8 cellular contexts compared by ENCODE assay signal in the genomic region with DNA sequence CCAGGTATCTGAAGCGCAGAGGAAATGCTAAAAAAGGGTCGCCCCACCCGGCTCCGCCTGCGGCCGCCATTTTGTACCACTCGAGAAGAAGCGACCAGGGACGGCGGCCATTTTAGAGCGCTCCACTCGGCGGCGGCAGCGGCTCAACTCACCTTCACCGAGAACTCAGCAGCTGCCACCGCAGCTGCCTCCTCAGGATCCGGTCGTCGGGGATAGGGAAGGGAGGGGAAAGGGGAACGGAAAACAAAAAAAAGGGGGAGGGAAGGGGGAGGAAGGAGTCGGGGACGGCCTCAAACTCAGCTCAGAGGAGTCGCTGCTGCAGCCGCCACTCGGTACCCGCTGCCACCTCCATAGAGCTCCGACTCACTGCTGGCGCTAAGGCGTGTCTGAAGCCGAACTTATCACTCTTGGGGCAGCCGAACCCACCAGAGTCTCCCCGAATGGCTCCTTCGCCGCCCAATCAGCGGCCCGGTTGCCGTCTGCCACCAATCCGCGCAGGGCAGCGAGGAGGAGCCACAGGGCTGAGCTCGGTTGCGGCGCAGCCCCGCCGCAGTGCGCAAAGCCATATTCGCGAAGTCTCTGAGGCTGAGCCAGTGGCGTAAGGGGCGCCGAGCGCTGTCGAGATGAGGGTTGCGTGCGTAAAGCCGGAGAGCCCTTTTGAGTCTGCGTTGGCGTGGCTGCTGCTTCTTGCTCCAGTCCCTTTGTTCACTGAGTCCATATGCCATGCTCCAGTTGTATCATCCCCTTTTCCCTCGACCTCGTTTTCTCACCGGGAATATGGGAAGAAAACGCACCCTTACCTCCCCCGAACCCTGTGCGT. TPM values are rescaled to one million over a fixed set of nuclear protein-coding genes. Genes with fewer than 3 reads are reported as not detected.
DNase-seq lines count a peak whose midpoint lies in the region; ATAC-seq and TF ChIP-seq lines count a peak whose summit lies in the region.

TSS of gene EIF4G2 (minus strand) at position 374 of the 820 bp plus-strand sequence.

- no peak for TF ChIP-seq CTCF in KMS-11 (conservative IDR thresholded peaks at IDR 0.05; ENCODE audit: low read depth, low read length)
- no peak for TF ChIP-seq CTCF in Peyer's patch (IDR thresholded peaks at IDR 0.05)

- H3K79me2 ChIP-seq in KMS-11 (ENCODE audit: insufficient read depth, low read depth): peaks cover 45% of the 10 kb centered on the region

- H3K4me1 ChIP-seq in KMS-11 (ENCODE audit: low read depth, poor library complexity, severe bottlenecking) (peaks cover 29% of the 10 kb centered on the region), Peyer's patch (peaks cover 0 to 24% (median 6%) of the 10 kb centered on the region in 4 donors), muscle layer of duodenum (ENCODE audit: control insufficient read depth in 1 of 2, insufficient read depth in 2 of 2, low read length in 2 of 2) (peaks cover 19 to 37% of the 10 kb centered on the region in 2 donors)

- peak within 1 kb of the TSS; percentile 95 for H2AFZ ChIP-seq in KMS-11 (ENCODE audit: low read depth)

- H3K9me3 ChIP-seq in Peyer's patch (no peaks in the 10 kb centered on the region), muscle layer of duodenum (ENCODE audit: control insufficient read depth in 1 of 2, low read length in 2 of 2) (no peaks in the 10 kb centered on the region)

- ATAC-seq in GM21737 (IDR thresholded peaks at IDR 0.05; ENCODE audit: unreplicated experiment) (peak; percentile 92), esophagus mucosa (peak; percentile 98)

- no peaks in the 10 kb centered on the region for H3K27me3 ChIP-seq in KMS-11 (ENCODE audit: insufficient read depth, low read depth)
- H3K27me3 ChIP-seq in Peyer's patch: no peaks in the 10 kb centered on the region
- no peaks in the 10 kb centered on the region for H3K27me3 ChIP-seq in muscle layer of duodenum (ENCODE audit: low read depth, low read length)

- H3K4me2 ChIP-seq in KMS-11: peak within 1 kb of the TSS; percentile 92

- H3K27ac ChIP-seq in KMS-11 (peak within 1 kb of the TSS; percentile 97), Peyer's patch (peak within 1 kb of the TSS; percentile 94 to 98 (median 96)), muscle layer of duodenum (ENCODE audit: low read length) (peak within 1 kb of the TSS; percentile 96)

- peaks cover 3% of the 10 kb centered on the region; the same call in 1 of the 2 replicates for H4K20me1 ChIP-seq in KMS-11 (ENCODE audit: insufficient read depth)

- peaks cover 33% of the 10 kb centered on the region; the same call in 1 of the 2 replicates for H3K36me3 ChIP-seq in KMS-11 (ENCODE audit: insufficient read depth)
- H3K36me3 ChIP-seq in Peyer's patch: peaks cover 0 to 32% (median 2%) of the 10 kb centered on the region in 3 donors
- peaks cover 33 to 38% of the 10 kb centered on the region in 2 donors for H3K36me3 ChIP-seq in muscle layer of duodenum (ENCODE audit: control insufficient read depth in 1 of 2, insufficient read depth in 2 of 2, low read length in 2 of 2)

- peak within 1 kb of the TSS; percentile 99 for H3K9ac ChIP-seq in KMS-11

- peak; percentile 99 for TF ChIP-seq POLR2A in Peyer's patch (IDR thresholded peaks at IDR 0.05)

- H3K4me3 ChIP-seq in KMS-11 (IDR thresholded peaks at IDR 0.05; ENCODE audit: insufficient read depth, low read depth, low read length) (peak within 1 kb of the TSS; percentile 48), Peyer's patch (peak within 1 kb of the TSS; percentile 92 to 97 (median 94)), muscle layer of duodenum (ENCODE audit: low read depth in 1 of 2, low read length in 2 of 2) (peak within 1 kb of the TSS; percentile 99)

- DNase-seq in DMS53 treated with DMSO at 0.1 percent for 48 hours (lab: John Stamatoyannopoulos, UW; ENCODE audit: unreplicated experiment) (peak; percentile 98), Peyer's patch (peak; percentile 98 to 99 (median 99))
- peak; percentile 98 to 99 for DNase-seq in activated T-cell treated with anti-CD3 and anti-CD28 coated beads, Interleukin-2, amount 50 U/mL, for 48 hours
- DNase-seq in stimulated activated CD8-positive, alpha-beta memory T cell treated with anti-CD3 and anti-CD28 coated beads, Interleukin-7, amount 100 ng/mL, for 4 hours (ENCODE audit: low read depth in 2 of 2): peak; percentile 96 to 98

RNA-seq across cellular contexts. Expression of gene EIF4G2, which starts in this region (rescaled TPM):
- total RNA-seq in Peyer's patch (100 to 1,000 TPM; 339 to 452 (median 371) TPM), esophagus mucosa (1,012 TPM)

Comparison
In these comparisons a context has a peak if more than half of its experiments do, and no peak if none do; other contexts are left out.
1. Peak in every context shown above with its lines: DNase-seq, ATAC-seq, H3K4me3 ChIP-seq and H3K27ac ChIP-seq.
2. H3K4me3 ChIP-seq: peak in every context shown above with its lines; median percentile 99 in muscle layer of duodenum; 94 in Peyer's patch; 48 in KMS-11.